In the genomic region with DNA sequence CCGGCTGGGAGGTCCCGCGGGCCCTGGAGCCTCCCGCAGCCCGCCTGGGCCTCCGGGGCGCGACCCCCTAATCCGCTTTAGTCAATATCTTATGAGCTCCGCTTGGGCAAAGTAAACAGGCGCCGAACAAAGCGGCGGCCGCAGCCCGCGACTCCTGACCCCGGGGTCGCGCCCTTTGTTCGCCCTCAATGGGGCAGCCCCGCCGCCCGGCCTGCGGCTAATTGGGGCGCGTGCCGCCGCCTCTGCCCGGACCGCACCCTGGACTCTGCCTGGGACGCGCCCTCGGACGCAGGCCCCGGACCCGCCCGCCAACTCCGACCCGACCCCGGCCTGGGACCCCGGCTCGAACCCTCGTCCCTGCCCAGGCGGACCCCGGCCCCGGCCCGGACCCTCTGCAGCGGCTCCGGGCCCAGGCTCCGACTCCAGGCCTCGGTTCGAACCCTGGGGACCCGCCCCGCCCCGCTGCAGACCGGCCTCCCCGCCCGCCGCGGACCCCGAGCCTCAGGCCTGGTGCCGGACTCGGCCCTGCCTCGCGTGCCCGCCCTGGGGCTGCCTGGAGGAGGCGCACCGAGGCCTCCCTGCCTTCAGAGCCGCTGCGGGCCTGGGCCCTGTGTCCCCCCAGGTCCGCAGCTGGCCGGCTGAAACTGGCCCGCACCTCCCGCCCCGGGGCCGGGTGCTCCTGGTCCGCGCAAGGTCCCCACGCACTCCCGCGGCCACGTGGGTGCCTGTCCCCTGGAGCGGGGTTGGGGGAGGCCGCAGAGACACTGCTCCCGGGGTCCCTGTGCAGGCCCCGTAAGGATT, we compare ENCODE assay signal across 10 cellular contexts.
A peak's percentile ranks its signal among the peaks of the same experiment; 100 is the strongest.
DNase-seq lines count a peak whose midpoint lies in the region; ATAC-seq and TF ChIP-seq lines count a peak whose summit lies in the region.
"Had no signal": no experiment of that assay in that cellular context is flagged by ENCODE, and none has a peak within 500 bp of the region (broad histone marks: within the 10 kb centered on the region; RNA-seq: fewer than 3 reads in every experiment).

No MANE protein-coding gene starts in this region.

- peak overlapping the region; percentile 55 to 100 for H3K27ac ChIP-seq in ovary
- H3K27ac ChIP-seq in urinary bladder (ENCODE audit: low read depth), result peak overlapping the region; percentile 24

- no peaks in the 10 kb centered on the region for H3K9me3 ChIP-seq in ovary

- no peak for TF ChIP-seq CTCF in ovary (IDR thresholded peaks at IDR 0.05)

- peaks cover 33% of the 10 kb centered on the region for H3K4me1 ChIP-seq in ovary (ENCODE audit: insufficient read depth)
- no peaks in the 10 kb centered on the region for H3K4me1 ChIP-seq in urinary bladder (ENCODE audit: insufficient read depth)

- intact Hi-C loops in left cardiac atrium (cut with DNase I), result no loop called here
- intact Hi-C loops in ovary (cut with DNase I), result no loop called here

- ATAC-seq in left cardiac atrium, result no peak
- ATAC-seq in HG03097 (IDR thresholded peaks at IDR 0.05; ENCODE audit: low FRiP score, unreplicated experiment), result no peak
- ATAC-seq: natural killer cell treated with Interleukin-12 subunit alpha and Interleukin-12 subunit beta and Interleukin-15 and Interleukin-18, amount 100 ng/mL, for 72 hours had no signal

- no peak for TF ChIP-seq EP300 in ovary (IDR thresholded peaks at IDR 0.05)

- H3K4me3 ChIP-seq in ovary (no peak overlapping the region), urinary bladder (ENCODE audit: low read depth, low read length) (no peak overlapping the region)

- DNase-seq in activated CD4-positive, CD25-positive, alpha-beta regulatory T cell treated with anti-CD3 and anti-CD28 coated beads, Interleukin-2, amount 50 U/mL, for 72 hours, result peak; percentile 17
- DNase-seq in activated CD4-positive, CD25-positive, alpha-beta regulatory T cell (lab: John Stamatoyannopoulos, UW), result no peak
- DNase-seq in left cardiac atrium (peak; percentile 31), ovary (peak in 2 of 5 donors; percentile 47 to 60), NCI-H82 treated with DMSO at 0.1 percent for 48 hours (lab: John Stamatoyannopoulos, UW; ENCODE audit: unreplicated experiment) (no peak), NCI-H2196 (lab: John Stamatoyannopoulos, UW; ENCODE audit: unreplicated experiment) (no peak)
- DNase-seq: NCI-H526 treated with DMSO at 0.1 percent for 48 hours had no signal

- H3K36me3 ChIP-seq in ovary (no peaks in the 10 kb centered on the region), urinary bladder (ENCODE audit: insufficient read depth) (no peaks in the 10 kb centered on the region)

- H3K27me3 ChIP-seq in ovary, result no peaks in the 10 kb centered on the region

- TF ChIP-seq POLR2A in ovary (IDR thresholded peaks at IDR 0.05), result no peak

- 69 to 83% (median 70%) methylated on average over 63 to 87 of the region's 87 CpGs for WGBS in ovary, 3 donors
- WGBS in urinary bladder, result 75% methylated on average over 87 of the region's 87 CpGs

Comparison
In these comparisons a context has a peak if more than half of its experiments do, and no peak if none do; other contexts are left out.
1. DNase-seq: peak in activated CD4-positive, CD25-positive, alpha-beta regulatory T cell treated with anti-CD3 and anti-CD28 coated beads, Interleukin-2, amount 50 U/mL, for 72 hours (single experiment) and left cardiac atrium (single experiment); none in activated CD4-positive, CD25-positive, alpha-beta regulatory T cell (0 of 4), NCI-H82 treated with DMSO at 0.1 percent for 48 hours (single experiment) and NCI-H2196 (single experiment).